1 cellular context compared by ENCODE assay signal in genomic region chr7:65379318-65379717, GRCh38.
TF ChIP-seq lines count a peak whose summit lies in the region.

No MANE protein-coding gene starts in this region.

TF ChIP-seq in HepG2, 621 proteins besides CTCF, POLR2A, EP300 and RAD21 (continued from another document):
- TF ChIP-seq, protein P1, sequence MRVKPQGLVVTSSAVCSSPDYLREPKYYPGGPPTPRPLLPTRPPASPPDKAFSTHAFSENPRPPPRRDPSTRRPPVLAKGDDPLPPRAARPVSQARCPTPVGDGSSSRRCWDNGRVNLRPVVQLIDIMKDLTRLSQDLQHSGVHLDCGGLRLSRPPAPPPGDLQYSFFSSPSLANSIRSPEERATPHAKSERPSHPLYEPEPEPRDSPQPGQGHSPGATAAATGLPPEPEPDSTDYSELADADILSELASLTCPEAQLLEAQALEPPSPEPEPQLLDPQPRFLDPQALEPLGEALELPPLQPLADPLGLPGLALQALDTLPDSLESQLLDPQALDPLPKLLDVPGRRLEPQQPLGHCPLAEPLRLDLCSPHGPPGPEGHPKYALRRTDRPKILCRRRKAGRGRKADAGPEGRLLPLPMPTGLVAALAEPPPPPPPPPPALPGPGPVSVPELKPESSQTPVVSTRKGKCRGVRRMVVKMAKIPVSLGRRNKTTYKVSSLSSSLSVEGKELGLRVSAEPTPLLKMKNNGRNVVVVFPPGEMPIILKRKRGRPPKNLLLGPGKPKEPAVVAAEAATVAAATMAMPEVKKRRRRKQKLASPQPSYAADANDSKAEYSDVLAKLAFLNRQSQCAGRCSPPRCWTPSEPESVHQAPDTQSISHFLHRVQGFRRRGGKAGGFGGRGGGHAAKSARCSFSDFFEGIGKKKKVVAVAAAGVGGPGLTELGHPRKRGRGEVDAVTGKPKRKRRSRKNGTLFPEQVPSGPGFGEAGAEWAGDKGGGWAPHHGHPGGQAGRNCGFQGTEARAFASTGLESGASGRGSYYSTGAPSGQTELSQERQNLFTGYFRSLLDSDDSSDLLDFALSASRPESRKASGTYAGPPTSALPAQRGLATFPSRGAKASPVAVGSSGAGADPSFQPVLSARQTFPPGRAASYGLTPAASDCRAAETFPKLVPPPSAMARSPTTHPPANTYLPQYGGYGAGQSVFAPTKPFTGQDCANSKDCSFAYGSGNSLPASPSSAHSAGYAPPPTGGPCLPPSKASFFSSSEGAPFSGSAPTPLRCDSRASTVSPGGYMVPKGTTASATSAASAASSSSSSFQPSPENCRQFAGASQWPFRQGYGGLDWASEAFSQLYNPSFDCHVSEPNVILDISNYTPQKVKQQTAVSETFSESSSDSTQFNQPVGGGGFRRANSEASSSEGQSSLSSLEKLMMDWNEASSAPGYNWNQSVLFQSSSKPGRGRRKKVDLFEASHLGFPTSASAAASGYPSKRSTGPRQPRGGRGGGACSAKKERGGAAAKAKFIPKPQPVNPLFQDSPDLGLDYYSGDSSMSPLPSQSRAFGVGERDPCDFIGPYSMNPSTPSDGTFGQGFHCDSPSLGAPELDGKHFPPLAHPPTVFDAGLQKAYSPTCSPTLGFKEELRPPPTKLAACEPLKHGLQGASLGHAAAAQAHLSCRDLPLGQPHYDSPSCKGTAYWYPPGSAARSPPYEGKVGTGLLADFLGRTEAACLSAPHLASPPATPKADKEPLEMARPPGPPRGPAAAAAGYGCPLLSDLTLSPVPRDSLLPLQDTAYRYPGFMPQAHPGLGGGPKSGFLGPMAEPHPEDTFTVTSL (CRISPR knock-in tag; IDR thresholded peaks at IDR 0.05; ENCODE audit: borderline replicate concordance), result no peak
- TF ChIP-seq HDAC2 (CRISPR knock-in tag; IDR thresholded peaks at IDR 0.05) (peak; percentile 31; the same call in 1 of the 2 replicates), ZMYM4 (CRISPR knock-in tag; IDR thresholded peaks at IDR 0.05) (0 out of 2 replicates have a peak, but pooled peaks have one; percentile 26), AKNA (CRISPR knock-in tag; IDR thresholded peaks at IDR 0.05; ENCODE audit: borderline replicate concordance) (no peak), ZNF367 (CRISPR knock-in tag; IDR thresholded peaks at IDR 0.05; ENCODE audit: borderline replicate concordance) (no peak), IKZF1 (IDR thresholded peaks at IDR 0.05) (no peak), ZNF761 (CRISPR knock-in tag; conservative IDR thresholded peaks at IDR 0.05) (no peak), CREM (IDR thresholded peaks at IDR 0.05) (no peak), CREM (CRISPR knock-in tag; IDR thresholded peaks at IDR 0.05) (no peak), ZNF574 (CRISPR knock-in tag; IDR thresholded peaks at IDR 0.05) (no peak), ZNF564 (CRISPR knock-in tag; IDR thresholded peaks at IDR 0.05) (no peak), ZC3H4 (CRISPR knock-in tag; IDR thresholded peaks at IDR 0.05; ENCODE audit: borderline replicate concordance) (no peak), GABPB1 (CRISPR knock-in tag; IDR thresholded peaks at IDR 0.05) (no peak), EEA1 (CRISPR knock-in tag; IDR thresholded peaks at IDR 0.05; ENCODE audit: borderline replicate concordance) (no peak), TERF1 (CRISPR knock-in tag; IDR thresholded peaks at IDR 0.05) (no peak), SP5 (CRISPR knock-in tag; IDR thresholded peaks at IDR 0.05; ENCODE audit: borderline replicate concordance, low read depth) (peak; percentile 23; the same call in 1 of the 2 replicates), ZNF546 (CRISPR knock-in tag; conservative IDR thresholded peaks at IDR 0.05) (no peak), CENPBD1 (CRISPR knock-in tag; IDR thresholded peaks at IDR 0.05; ENCODE audit: borderline replicate concordance, low read depth) (no peak)
- TF ChIP-seq, protein P2, sequence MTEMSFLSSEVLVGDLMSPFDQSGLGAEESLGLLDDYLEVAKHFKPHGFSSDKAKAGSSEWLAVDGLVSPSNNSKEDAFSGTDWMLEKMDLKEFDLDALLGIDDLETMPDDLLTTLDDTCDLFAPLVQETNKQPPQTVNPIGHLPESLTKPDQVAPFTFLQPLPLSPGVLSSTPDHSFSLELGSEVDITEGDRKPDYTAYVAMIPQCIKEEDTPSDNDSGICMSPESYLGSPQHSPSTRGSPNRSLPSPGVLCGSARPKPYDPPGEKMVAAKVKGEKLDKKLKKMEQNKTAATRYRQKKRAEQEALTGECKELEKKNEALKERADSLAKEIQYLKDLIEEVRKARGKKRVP (CRISPR knock-in tag; IDR thresholded peaks at IDR 0.05), result no peak
- TF ChIP-seq, protein P3, sequence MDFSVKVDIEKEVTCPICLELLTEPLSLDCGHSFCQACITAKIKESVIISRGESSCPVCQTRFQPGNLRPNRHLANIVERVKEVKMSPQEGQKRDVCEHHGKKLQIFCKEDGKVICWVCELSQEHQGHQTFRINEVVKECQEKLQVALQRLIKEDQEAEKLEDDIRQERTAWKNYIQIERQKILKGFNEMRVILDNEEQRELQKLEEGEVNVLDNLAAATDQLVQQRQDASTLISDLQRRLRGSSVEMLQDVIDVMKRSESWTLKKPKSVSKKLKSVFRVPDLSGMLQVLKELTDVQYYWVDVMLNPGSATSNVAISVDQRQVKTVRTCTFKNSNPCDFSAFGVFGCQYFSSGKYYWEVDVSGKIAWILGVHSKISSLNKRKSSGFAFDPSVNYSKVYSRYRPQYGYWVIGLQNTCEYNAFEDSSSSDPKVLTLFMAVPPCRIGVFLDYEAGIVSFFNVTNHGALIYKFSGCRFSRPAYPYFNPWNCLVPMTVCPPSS (IDR thresholded peaks at IDR 0.05), result no peak
- TF ChIP-seq, protein P4, sequence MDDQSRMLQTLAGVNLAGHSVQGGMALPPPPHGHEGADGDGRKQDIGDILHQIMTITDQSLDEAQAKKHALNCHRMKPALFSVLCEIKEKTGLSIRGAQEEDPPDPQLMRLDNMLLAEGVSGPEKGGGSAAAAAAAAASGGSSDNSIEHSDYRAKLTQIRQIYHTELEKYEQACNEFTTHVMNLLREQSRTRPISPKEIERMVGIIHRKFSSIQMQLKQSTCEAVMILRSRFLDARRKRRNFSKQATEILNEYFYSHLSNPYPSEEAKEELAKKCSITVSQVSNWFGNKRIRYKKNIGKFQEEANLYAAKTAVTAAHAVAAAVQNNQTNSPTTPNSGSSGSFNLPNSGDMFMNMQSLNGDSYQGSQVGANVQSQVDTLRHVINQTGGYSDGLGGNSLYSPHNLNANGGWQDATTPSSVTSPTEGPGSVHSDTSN (CRISPR knock-in tag; IDR thresholded peaks at IDR 0.05; ENCODE audit: borderline replicate concordance), result no peak
